In the genomic region with DNA sequence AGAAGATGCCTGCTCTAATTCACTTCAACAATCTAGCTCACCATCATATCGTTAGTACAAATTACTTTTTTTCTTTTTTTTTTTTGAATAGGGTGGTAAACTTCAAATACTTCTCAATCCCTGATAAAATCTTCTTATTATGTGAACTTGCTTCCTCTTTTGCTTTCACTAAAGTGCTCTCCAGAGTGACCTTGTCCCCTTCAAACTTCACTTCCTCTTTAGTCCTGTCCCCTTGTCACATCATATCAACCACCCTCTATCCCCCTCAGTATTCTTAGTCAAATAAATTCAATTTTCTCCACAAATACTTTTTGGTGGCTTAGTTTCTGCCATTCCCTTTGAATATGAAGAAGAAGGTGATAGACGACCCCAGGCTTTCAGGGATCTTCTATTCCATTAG, we compare ENCODE assay signal across 19 cellular contexts.
"Had no signal": no experiment of that assay in that cellular context is flagged by ENCODE, and none has a peak within 500 bp of the region (broad histone marks: within the 10 kb centered on the region; RNA-seq: fewer than 3 reads in every experiment).

No MANE protein-coding gene starts in this region.

- H3K4me3 ChIP-seq: adrenal gland, ascending aorta, left lung, pancreas, psoas muscle, right atrium auricular region, spleen had no signal

- H3K27me3 ChIP-seq: adrenal gland, ascending aorta, brain microvascular endothelial cell, pancreas, right atrium auricular region had no signal

- FAIRE-seq: pancreas had no signal

- H3K27ac ChIP-seq: adrenal gland, ascending aorta, brain microvascular endothelial cell, foreskin keratinocyte, left lung, pancreas, psoas muscle, right atrium auricular region, spleen had no signal

- DNase-seq: activated CD4-positive, alpha-beta T cell treated with anti-CD3 and anti-CD28 coated beads for 1 hour; activated CD8-positive, alpha-beta memory T cell treated with anti-CD3 and anti-CD28 coated beads for 24 hours; activated CD8-positive, alpha-beta memory T cell treated with anti-CD3 and anti-CD28 coated beads, Interleukin-2, amount 50 U/mL, for 4 hours; activated naive CD4-positive, alpha-beta T cell; activated T-cell treated with anti-CD3 and anti-CD28 coated beads, Interleukin-2, amount 50 U/mL, for 24 hours; adrenal gland; brain microvascular endothelial cell; caudate nucleus; effector memory CD4-positive, alpha-beta T cell; foreskin keratinocyte; left lung; mammary epithelial cell; pancreas; psoas muscle; spleen; stimulated activated CD4-positive, alpha-beta T cell treated with anti-CD3 and anti-CD28 coated beads, Interleukin-4, amount 100 ng/mL, for 1 hour; stimulated activated naive CD4-positive, alpha-beta T cell treated with Interleukin-2 at 50 U/mL for 16 hours had no signal

- ATAC-seq: foreskin keratinocyte, left lung, psoas muscle had no signal

- H3K9me3 ChIP-seq: adrenal gland, ascending aorta, left lung, pancreas, psoas muscle, right atrium auricular region, spleen had no signal

- H3K4me1 ChIP-seq: adrenal gland, ascending aorta, foreskin keratinocyte, left lung, pancreas, psoas muscle, right atrium auricular region had no signal

- H3K36me3 ChIP-seq: adrenal gland, ascending aorta, brain microvascular endothelial cell, left lung, pancreas, right atrium auricular region, spleen had no signal
